Comparison of ENCODE assay signal across 10 cellular contexts in the genomic region with DNA sequence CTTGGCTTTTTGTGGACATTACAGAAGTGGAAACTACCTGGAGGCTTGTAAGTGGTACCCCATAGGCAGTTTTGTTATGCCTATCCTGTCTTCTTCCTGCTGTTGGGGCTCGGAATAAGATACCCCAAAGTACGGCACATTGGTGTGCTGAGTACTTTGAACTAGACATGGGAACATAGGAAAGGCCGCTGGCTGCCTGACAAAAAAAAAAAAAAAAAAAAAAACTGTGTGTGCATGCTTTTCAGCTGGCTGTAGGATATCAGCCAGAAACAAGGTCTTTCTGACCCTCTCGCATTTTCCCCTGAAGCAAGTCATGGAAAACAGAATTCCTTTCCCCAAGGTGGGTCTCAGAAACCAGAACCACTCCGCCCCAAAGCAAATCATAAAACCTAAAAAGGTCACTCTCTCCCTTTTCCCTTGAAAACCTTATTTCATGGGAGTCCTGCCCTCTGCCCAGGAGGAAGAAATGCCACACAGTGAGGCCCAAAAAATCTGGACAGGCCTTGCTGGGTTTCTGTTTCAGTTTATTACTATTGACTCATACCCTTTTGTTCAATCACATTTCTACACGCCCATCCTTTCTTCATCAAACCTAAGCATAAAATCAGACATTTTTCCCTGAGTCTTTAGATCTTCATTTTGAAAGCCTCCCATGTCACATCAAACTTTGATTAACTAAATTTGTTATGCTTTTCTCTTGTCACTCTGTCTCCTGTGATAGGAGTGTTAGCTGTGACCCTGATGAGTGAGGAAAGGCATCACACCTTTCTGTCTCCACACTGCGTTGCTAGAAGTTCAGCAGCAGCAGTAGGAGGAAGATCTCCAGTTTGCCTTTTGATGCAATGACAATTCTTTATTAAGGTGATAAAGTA. TPM values are rescaled to one million over a fixed set of nuclear protein-coding genes. Genes with fewer than 3 reads are reported as not detected.
DNase-seq lines count a peak whose midpoint lies in the region; ATAC-seq and TF ChIP-seq lines count a peak whose summit lies in the region.
"Had no signal": no experiment of that assay in that cellular context is flagged by ENCODE, and none has a peak within 500 bp of the region (broad histone marks: within the 10 kb centered on the region; RNA-seq: fewer than 3 reads in every experiment).

No MANE protein-coding gene starts in this region.

- DNase-seq in SW480 (ENCODE audit: low spot score) (peak; percentile 53), mesenchymal stem cell (no peak), NCI-H1436 (lab: John Stamatoyannopoulos, UW) (no peak), SHP77 (lab: John Stamatoyannopoulos, UW) (no peak), middle frontal gyrus (ENCODE audit: extremely low spot score, low spot score) (no peak)
- DNase-seq in CD4-positive, alpha-beta T cell = no peak
- DNase-seq: activated CD8-positive, alpha-beta memory T cell treated with anti-CD3 and anti-CD28 coated beads, Interleukin-2, amount 50 U/mL, for 48 hours had no signal

- H3K4me1 ChIP-seq in mesenchymal stem cell (ENCODE audit: control insufficient read depth, insufficient read depth, low read depth, low read length) = peaks cover 3% of the 10 kb centered on the region

- no peak overlapping the region for H2AK5ac ChIP-seq in mesenchymal stem cell (ENCODE audit: low read length, severe bottlenecking)

- no peak overlapping the region for H2BK12ac ChIP-seq in mesenchymal stem cell (ENCODE audit: low read length in 2 of 2)

- no peaks in the 10 kb centered on the region for H3K9me3 Mint-ChIP-seq in CD4-positive, alpha-beta T cell

- H2BK15ac ChIP-seq in mesenchymal stem cell (ENCODE audit: low read depth, poor library complexity, severe bottlenecking) = no peak overlapping the region

- WGBS in mesenchymal stem cell = 88% methylated on average over 7 of the region's 7 CpGs

- no peaks in the 10 kb centered on the region for H3K4me1 Mint-ChIP-seq in CD4-positive, alpha-beta T cell (ENCODE audit: low read depth)
- H3K4me1 Mint-ChIP-seq: B cell had no signal

- no peak overlapping the region for H4K91ac ChIP-seq in mesenchymal stem cell (ENCODE audit: low read length)

- H3K79me1 ChIP-seq in mesenchymal stem cell (replicated peaks; ENCODE audit: low read length, poor library complexity, severe bottlenecking) = no peaks in the 10 kb centered on the region

- no peak overlapping the region for H3K4me3 Mint-ChIP-seq in CD4-positive, alpha-beta T cell
- H3K4me3 Mint-ChIP-seq: B cell had no signal

- no peak overlapping the region for H3K14ac ChIP-seq in mesenchymal stem cell (ENCODE audit: low read length in 2 of 2)

- CTCF ChIA-PET in CD4-positive, alpha-beta T cell (lab: Charles Lee) = interaction anchor here (0.7 kb wide), 1 partner anchor 925 kb away, joined by 6 read pairs; no protein-coding TSS in a partner anchor

- no peak overlapping the region for H3K4ac ChIP-seq in mesenchymal stem cell (ENCODE audit: low read depth in 1 of 2, low read length in 2 of 2)

- H2BK120ac ChIP-seq in mesenchymal stem cell (ENCODE audit: low read depth, low read length) = no peak overlapping the region

- no peak overlapping the region for H2AFZ ChIP-seq in mesenchymal stem cell (ENCODE audit: low read depth, low read length)

- peak overlapping the region; percentile 50 for H3K9ac ChIP-seq in mesenchymal stem cell (ENCODE audit: low read length)

- H3K9me3 ChIP-seq in mesenchymal stem cell (ENCODE audit: control insufficient read depth, low read length) = no peaks in the 10 kb centered on the region
- H3K9me3 ChIP-seq in CD4-positive, alpha-beta T cell (ENCODE audit: control insufficient read depth, low read length) = no peaks in the 10 kb centered on the region

- no peak overlapping the region for H3K27ac Mint-ChIP-seq in CD4-positive, alpha-beta T cell
- H3K27ac Mint-ChIP-seq: B cell had no signal

- 0 out of 2 replicates have a peak overlapping the region, but pooled peaks have one; percentile 11 for H3K27ac ChIP-seq in C4-2B
- H3K27ac ChIP-seq in mesenchymal stem cell (ENCODE audit: low read length, poor library complexity, severe bottlenecking) = no peak overlapping the region
- no peak overlapping the region for H3K27ac ChIP-seq in CD4-positive, alpha-beta T cell (ENCODE audit: low read depth, low read length)

- no peak overlapping the region for H3K4me3 ChIP-seq in mesenchymal stem cell (ENCODE audit: insufficient read depth in 1 of 2, low read depth in 1 of 2, low read length in 2 of 2)

- no peak overlapping the region for H4K8ac ChIP-seq in mesenchymal stem cell (ENCODE audit: low read length)

- no peaks in the 10 kb centered on the region for H3K27me3 ChIP-seq in mesenchymal stem cell (ENCODE audit: control insufficient read depth in 1 of 2, insufficient read depth in 1 of 2, low read length in 2 of 2)
- no peaks in the 10 kb centered on the region for H3K27me3 ChIP-seq in CD4-positive, alpha-beta T cell (ENCODE audit: control insufficient read depth, insufficient read depth, low read length)

- no peak overlapping the region for H3K18ac ChIP-seq in mesenchymal stem cell (ENCODE audit: low read depth in 1 of 2, low read length in 2 of 2)

- TF ChIP-seq CTCF in C4-2B (conservative IDR thresholded peaks at IDR 0.05) = no peak
- TF ChIP-seq CTCF in CD4-positive, alpha-beta T cell (IDR thresholded peaks at IDR 0.05) = no peak

- no peak overlapping the region for H3K4me2 ChIP-seq in mesenchymal stem cell (ENCODE audit: low read length, poor library complexity, severe bottlenecking)

- POLR2A ChIA-PET in CD4-positive, alpha-beta T cell (lab: Charles Lee) = no interaction called here

- no peaks in the 10 kb centered on the region for H3K36me3 ChIP-seq in mesenchymal stem cell (ENCODE audit: control insufficient read depth in 1 of 2, insufficient read depth in 2 of 2, low read depth in 1 of 2, low read length in 2 of 2)

- peak; percentile 29 for ATAC-seq in HG02759 (IDR thresholded peaks at IDR 0.05; ENCODE audit: unreplicated experiment)
- no peak for ATAC-seq in CD4-positive, alpha-beta T cell (ENCODE audit: poor library complexity)

- H3K36me3 Mint-ChIP-seq in CD4-positive, alpha-beta T cell (ENCODE audit: low read depth) = no peaks in the 10 kb centered on the region

- H3K23ac ChIP-seq in mesenchymal stem cell (ENCODE audit: low read length in 2 of 2) = no peak overlapping the region

- H3K27me3 Mint-ChIP-seq in CD4-positive, alpha-beta T cell = no peaks in the 10 kb centered on the region
- H3K27me3 Mint-ChIP-seq: B cell had no signal

- no peak overlapping the region for H2BK5ac ChIP-seq in mesenchymal stem cell (ENCODE audit: low read depth, low read length, poor library complexity, severe bottlenecking)

- intact Hi-C loops in CD4-positive, alpha-beta T cell (cut with DNase I, micrococcal nuclease) = no loop called here

RNA-seq across cellular contexts. Expression of a gene that starts 17.2 kb away (rescaled TPM):
- 1.6 TPM for polyA plus RNA-seq in mesenchymal stem cell (2013, experiment 1 of 2)
- 1.7 TPM for polyA plus RNA-seq in mesenchymal stem cell (2013, experiment 2 of 2)
- total RNA-seq in CD4-positive, alpha-beta T cell = not detected
